14 cellular contexts compared by ENCODE assay signal in the genomic region with DNA sequence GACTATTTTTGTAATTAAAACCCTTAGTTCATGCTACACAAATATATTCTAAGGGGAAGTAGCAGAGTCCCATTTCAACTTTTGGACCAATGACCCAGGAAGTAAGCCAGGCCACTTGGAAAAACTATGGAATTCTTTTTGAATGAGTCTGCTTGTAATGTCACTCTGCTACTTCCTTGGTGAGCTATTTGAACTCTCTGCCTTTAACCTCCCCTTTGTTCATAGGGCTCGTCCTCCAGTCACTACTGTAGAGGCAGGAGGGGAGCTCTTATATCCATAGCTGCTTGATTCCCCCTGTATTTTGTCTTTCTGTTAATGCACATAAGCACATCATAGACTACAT.
DNase-seq lines count a peak whose midpoint lies in the region; ATAC-seq, FAIRE-seq and TF ChIP-seq lines count a peak whose summit lies in the region.
"Had no signal": no experiment of that assay in that cellular context is flagged by ENCODE, and none has a peak within 500 bp of the region (broad histone marks: within the 10 kb centered on the region; RNA-seq: fewer than 3 reads in every experiment).

No MANE protein-coding gene starts in this region.

- no peak overlapping the region for H3K27ac Mint-ChIP-seq in CD4-positive, alpha-beta T cell
- H3K27ac Mint-ChIP-seq: CD8-positive, alpha-beta T cell; naive thymus-derived CD4-positive, alpha-beta T cell; progenitor cell of endocrine pancreas had no signal

- H3K4me1 ChIP-seq in Panc1 (ENCODE audit: control insufficient read depth, insufficient read depth, low read length) = peaks cover 7% of the 10 kb centered on the region; the same call in 1 of the 2 replicates
- peaks cover 27% of the 10 kb centered on the region for H3K4me1 ChIP-seq in skeletal muscle satellite cell (ENCODE audit: control insufficient read depth, insufficient read depth, low read length)

- H3K4me3 ChIP-seq in Panc1 (ENCODE audit: low read depth in 2 of 2, low read length in 2 of 2) (no peak overlapping the region), skeletal muscle satellite cell (ENCODE audit: low read length) (no peak overlapping the region)

- H3K27me3 ChIP-seq in Panc1 (ENCODE audit: control insufficient read depth, insufficient read depth, low read length) (no peaks in the 10 kb centered on the region), skeletal muscle satellite cell (ENCODE audit: control insufficient read depth, insufficient read depth, low read length) (no peaks in the 10 kb centered on the region)
- H3K27me3 ChIP-seq in CD4-positive, alpha-beta T cell (ENCODE audit: control insufficient read depth, insufficient read depth, low read length) = no peaks in the 10 kb centered on the region

- H3K9me3 ChIP-seq in Panc1 (ENCODE audit: control insufficient read depth, insufficient read depth, low read depth, low read length) (no peaks in the 10 kb centered on the region), skeletal muscle satellite cell (replicated peaks; ENCODE audit: low read length) (no peaks in the 10 kb centered on the region)
- no peaks in the 10 kb centered on the region for H3K9me3 ChIP-seq in CD4-positive, alpha-beta T cell (ENCODE audit: control insufficient read depth, low read length)

- peak; percentile 29 for DNase-seq in H54 (ENCODE audit: insufficient read length, low spot score)
- peak; percentile 35 for DNase-seq in Panc1 (ENCODE audit: low read depth, low spot score)
- DNase-seq in fibroblast of gingiva (ENCODE audit: low read depth) = peak; percentile 17
- DNase-seq in NCI-H1417 (lab: John Stamatoyannopoulos, UW) = no peak
- no peak for DNase-seq in CD4-positive, alpha-beta T cell
- DNase-seq in NCI-H2107 (lab: John Stamatoyannopoulos, UW) = no peak
- DNase-seq: CD8-positive, alpha-beta T cell; erythroblast; left ventricle myocardium superior; naive thymus-derived CD4-positive, alpha-beta T cell; NK-92 treated with Interleukin-12 subunit alpha and Interleukin-12 subunit beta, amount 100 ng/mL, for 24 hours had no signal

- H3K9ac ChIP-seq in skeletal muscle satellite cell (ENCODE audit: low read depth, low read length) = no peak overlapping the region

- CTCF ChIA-PET in Panc1 (lab: Charles Lee) = interaction anchor here (0.6 kb wide), 1 partner anchor 368 kb away, joined by 8 read pairs; no protein-coding TSS in a partner anchor
- CTCF ChIA-PET in CD4-positive, alpha-beta T cell (lab: Charles Lee) = no interaction called here

- no peak overlapping the region; the same call in 1 of the 2 replicates for H3K27ac ChIP-seq in Panc1 (ENCODE audit: low read length)
- H3K27ac ChIP-seq in CD4-positive, alpha-beta T cell (ENCODE audit: low read depth, low read length) = no peak overlapping the region

- no TSS peak for BruUV-seq in Panc1 (replicated peaks; lab: Mats Ljungman, UMichigan)

- no peaks in the 10 kb centered on the region for H3K36me3 Mint-ChIP-seq in CD4-positive, alpha-beta T cell (ENCODE audit: low read depth)
- H3K36me3 Mint-ChIP-seq: CD8-positive, alpha-beta T cell; naive thymus-derived CD4-positive, alpha-beta T cell had no signal

- no peak for TF ChIP-seq POLR2A in H54 (IDR thresholded peaks at IDR 0.05; ENCODE audit: low read depth, low read length)

- intact Hi-C loops in Panc1 (cut with micrococcal nuclease; ENCODE audit: unreplicated experiment) = loop anchor here (10.0 kb wide), 1 partner anchor 59 kb away; no protein-coding TSS in a partner anchor
- intact Hi-C loops in CD4-positive, alpha-beta T cell (cut with DNase I, micrococcal nuclease) = no loop called here

- POLR2A ChIA-PET in Panc1 (lab: Charles Lee) = no interaction called here
- POLR2A ChIA-PET in CD4-positive, alpha-beta T cell (lab: Charles Lee) = no interaction called here

- H3K4me2 ChIP-seq in skeletal muscle satellite cell (ENCODE audit: low read length) = peak overlapping the region; percentile 29

- FAIRE-seq in H54 (lab: Jason Lieb, UNC) = peak; percentile 6
- FAIRE-seq: TTC549 had no signal

- H3K36me3 ChIP-seq in Panc1 (ENCODE audit: control insufficient read depth, insufficient read depth, low read length) (no peaks in the 10 kb centered on the region), skeletal muscle satellite cell (ENCODE audit: insufficient read depth, low read length) (peaks cover 7% of the 10 kb centered on the region)

- H3K27me3 Mint-ChIP-seq in CD4-positive, alpha-beta T cell = peaks cover 9% of the 10 kb centered on the region
- H3K27me3 Mint-ChIP-seq: progenitor cell of endocrine pancreas had no signal

- in situ Hi-C loops in Panc1 (cut with HindIII; ENCODE audit: low pct_unique_long_range_greater_than_20kb, low sequenced_read_pairs) = no loop called here

- no peaks in the 10 kb centered on the region for H3K4me1 Mint-ChIP-seq in CD4-positive, alpha-beta T cell (ENCODE audit: low read depth)

- TF ChIP-seq CTCF in Panc1 (IDR thresholded peaks at IDR 0.05) = no peak
- TF ChIP-seq CTCF in CD4-positive, alpha-beta T cell (IDR thresholded peaks at IDR 0.05) = no peak

- no peak overlapping the region for H3K4me3 Mint-ChIP-seq in CD4-positive, alpha-beta T cell
- H3K4me3 Mint-ChIP-seq: CD8-positive, alpha-beta T cell; naive thymus-derived CD4-positive, alpha-beta T cell had no signal

- H3K9me3 Mint-ChIP-seq in CD4-positive, alpha-beta T cell = no peaks in the 10 kb centered on the region
- H3K9me3 Mint-ChIP-seq: CD8-positive, alpha-beta T cell; naive thymus-derived CD4-positive, alpha-beta T cell had no signal

- ATAC-seq in Panc1 = peak; percentile 64
- ATAC-seq in CD4-positive, alpha-beta T cell (ENCODE audit: poor library complexity) = no peak
- ATAC-seq: CD8-positive, alpha-beta T cell; left ventricle myocardium superior; naive thymus-derived CD4-positive, alpha-beta T cell had no signal

Comparison
In these comparisons a context has a peak if more than half of its experiments do, and no peak if none do; other contexts are left out.
1. DNase-seq: peak in H54 (single experiment), Panc1 (single experiment) and fibroblast of gingiva (single experiment); none in NCI-H1417 (0 of 3), CD4-positive, alpha-beta T cell (0 of 10) and NCI-H2107 (single experiment).